Comparison of ENCODE assay signal across 13 cellular contexts in the genomic region with DNA sequence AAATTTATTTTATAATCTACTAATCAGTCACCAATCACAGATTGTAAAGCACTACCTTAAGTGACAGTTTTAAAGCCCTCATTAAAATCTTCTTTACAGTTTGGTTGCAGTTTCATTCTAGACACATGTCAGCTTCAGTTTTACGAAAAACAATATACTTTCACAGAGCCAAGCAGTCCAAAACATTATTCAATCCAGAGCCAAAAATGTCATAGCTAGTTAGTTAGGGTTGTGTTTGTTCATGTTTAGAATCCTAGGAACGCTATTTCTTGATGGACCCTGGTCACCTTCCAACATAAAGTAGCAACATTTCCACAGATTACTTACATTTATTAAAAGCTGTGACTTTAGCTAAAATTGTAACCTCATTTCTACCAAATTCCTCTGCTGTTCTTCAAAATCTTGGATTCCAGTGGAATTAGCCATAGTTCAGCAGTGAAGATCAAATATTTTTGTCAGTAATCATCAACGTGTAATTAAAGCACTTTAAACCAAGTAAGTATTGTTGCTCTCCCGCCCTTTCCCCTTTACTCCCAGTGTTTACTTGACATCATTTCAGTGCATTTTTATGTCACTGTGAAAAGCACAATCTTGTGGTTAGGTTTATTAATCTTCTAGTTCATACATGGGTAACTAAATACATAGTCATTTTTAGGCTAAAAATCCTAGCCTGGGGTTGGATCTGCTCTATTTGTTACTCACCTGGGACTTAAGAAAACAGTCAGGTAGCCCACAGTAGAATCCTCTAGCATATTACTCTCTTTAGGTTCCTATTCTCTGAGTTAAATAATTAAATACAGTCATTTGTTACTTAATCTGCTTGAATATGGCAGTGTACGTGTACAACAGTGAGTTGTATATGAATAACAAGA.
DNase-seq lines count a peak whose midpoint lies in the region; ATAC-seq and FAIRE-seq lines count a peak whose summit lies in the region.
"Had no signal": no experiment of that assay in that cellular context is flagged by ENCODE, and none has a peak within 500 bp of the region (broad histone marks: within the 10 kb centered on the region; RNA-seq: fewer than 3 reads in every experiment).

No MANE protein-coding gene starts in this region.

- peak overlapping the region; percentile 76 for H3K4me2 ChIP-seq in skeletal muscle satellite cell (ENCODE audit: low read length)

- DNase-seq in GM19239 (ENCODE audit: insufficient read length, low spot score): no peak
- peak; percentile 37 for DNase-seq in RPMI7951 (ENCODE audit: low read depth)
- peak; percentile 72 for DNase-seq in fibroblast of peridontal ligament (ENCODE audit: extremely low read depth)
- no peak for DNase-seq in C1 segment of cervical spinal cord (lab: John Stamatoyannopoulos, UW)
- DNase-seq in KBM-7: no peak
- DNase-seq: activated naive CD4-positive, alpha-beta T cell; NCI-H2029; SHP77; uterus had no signal

- peak; percentile 68 for FAIRE-seq in GM19239 (lab: Jason Lieb, UNC)
- FAIRE-seq: G401.6 had no signal

- ATAC-seq in HG03457 (IDR thresholded peaks at IDR 0.05; ENCODE audit: unreplicated experiment): no peak

- H3K9ac ChIP-seq in skeletal muscle satellite cell (ENCODE audit: low read depth, low read length): peak overlapping the region; percentile 50

- no peaks in the 10 kb centered on the region for H3K27me3 ChIP-seq in skeletal muscle satellite cell (ENCODE audit: control insufficient read depth, insufficient read depth, low read length)
- H3K27me3 ChIP-seq: right atrium auricular region, uterus had no signal

- H3K9me3 ChIP-seq in skeletal muscle satellite cell (replicated peaks; ENCODE audit: low read length): no peaks in the 10 kb centered on the region
- H3K9me3 ChIP-seq: right atrium auricular region, uterus had no signal

- in situ Hi-C loops in KBM-7 (cut with MboI; ENCODE audit: low pct_unique_long_range_greater_than_20kb, low sequenced_read_pairs): no loop called here

- no peaks in the 10 kb centered on the region for H3K36me3 ChIP-seq in skeletal muscle satellite cell (ENCODE audit: insufficient read depth, low read length)
- H3K36me3 ChIP-seq: right atrium auricular region, uterus had no signal

- H3K4me1 ChIP-seq in skeletal muscle satellite cell (ENCODE audit: control insufficient read depth, insufficient read depth, low read length): peaks cover 39% of the 10 kb centered on the region

- H3K4me3 ChIP-seq in skeletal muscle satellite cell (ENCODE audit: low read length): peak overlapping the region; percentile 40
- H3K4me3 ChIP-seq: right atrium auricular region, uterus had no signal

Comparison
In these comparisons a context has a peak if more than half of its experiments do, and no peak if none do; other contexts are left out.
1. DNase-seq: peak in RPMI7951 (single experiment) and fibroblast of peridontal ligament (single experiment); none in GM19239 (single experiment), C1 segment of cervical spinal cord (0 of 14) and KBM-7 (single experiment).